Comparison of ENCODE assay signal across 1 cellular context in genomic region chr17:68437979-68438877, GRCh38.
A peak's percentile ranks its signal among the peaks of the same experiment; 100 is the strongest.
TF ChIP-seq lines count a peak whose summit lies in the region.

No MANE protein-coding gene starts in this region.

TF ChIP-seq in K562, 482 proteins besides CTCF, POLR2A, EP300 and RAD21 (continued from another document and continues in another):
- TF ChIP-seq ZNF395 (CRISPR knock-in tag; IDR thresholded peaks at IDR 0.05) (no peak), CEBPB (tag; IDR thresholded peaks at IDR 0.05) (no peak), KLF10 (CRISPR knock-in tag; IDR thresholded peaks at IDR 0.05) (no peak), ELF4 (CRISPR knock-in tag; IDR thresholded peaks at IDR 0.05) (no peak), MIER1 (IDR thresholded peaks at IDR 0.05; ENCODE audit: low read depth) (no peak), ASH1L (IDR thresholded peaks at IDR 0.05; ENCODE audit: borderline replicate concordance, low read depth, partially characterized antibody) (no peak), BRD9 (IDR thresholded peaks at IDR 0.05; ENCODE audit: low read depth, partially characterized antibody) (no peak), TBP (optimal IDR thresholded peaks at IDR 0.05; ENCODE audit: low read depth, low read length) (peak; percentile 35), FOXA1 (IDR thresholded peaks at IDR 0.05; ENCODE audit: borderline replicate concordance) (no peak), KDM2B (CRISPR knock-in tag; IDR thresholded peaks at IDR 0.05) (no peak), ARID3A (IDR thresholded peaks at IDR 0.05; ENCODE audit: borderline replicate concordance, low read depth, low read length) (peak; percentile 39; the same call in 1 of the 2 replicates), HDAC2 (IDR thresholded peaks at IDR 0.05) (no peak), POU5F1 (IDR thresholded peaks at IDR 0.05; ENCODE audit: borderline replicate concordance, low read depth, low read length, partially characterized antibody) (no peak), JUND (IDR thresholded peaks at IDR 0.05; ENCODE audit: borderline replicate concordance, low read depth, low read length) (peak; percentile 56; the same call in 1 of the 2 replicates), JUND (tag; IDR thresholded peaks at IDR 0.05; ENCODE audit: borderline replicate concordance, low read depth, low read length) (peak; percentile 38; the same call in 1 of the 3 replicates), ZNF316 (IDR thresholded peaks at IDR 0.05) (peak; percentile 9; the same call in 1 of the 2 replicates), MITF (IDR thresholded peaks at IDR 0.05) (no peak), MAFG (tag; conservative IDR thresholded peaks at IDR 0.05) (no peak), ZNF785 (CRISPR knock-in tag; IDR thresholded peaks at IDR 0.05) (no peak), ZFP36 (IDR thresholded peaks at IDR 0.05; ENCODE audit: low read depth, low read length, partially characterized antibody) (peak; percentile 11), CXXC5 (CRISPR knock-in tag; IDR thresholded peaks at IDR 0.05) (peak; percentile 80), NR1H2 (CRISPR knock-in tag; IDR thresholded peaks at IDR 0.05) (no peak), KAT7 (CRISPR knock-in tag; IDR thresholded peaks at IDR 0.05; ENCODE audit: borderline replicate concordance) (no peak), ZNF830 (CRISPR knock-in tag; IDR thresholded peaks at IDR 0.05) (no peak), ZBTB8A (IDR thresholded peaks at IDR 0.05; ENCODE audit: partially characterized antibody) (no peak), SIN3A (IDR thresholded peaks at IDR 0.05; ENCODE audit: borderline replicate concordance in 2 of 2, control insufficient read depth in 1 of 2, low read depth in 2 of 2, low read length in 2 of 2) (no peak), HNRNPLL (IDR thresholded peaks at IDR 0.05; ENCODE audit: low read depth, low read length, poor library complexity, severe bottlenecking) (no peak), ARID3B (CRISPR knock-in tag; IDR thresholded peaks at IDR 0.05; ENCODE audit: borderline replicate concordance) (no peak), ZMIZ1 (IDR thresholded peaks at IDR 0.05; ENCODE audit: low read depth in 2 of 2, low read length in 2 of 2) (peak in 1 of 2 experiments; percentile 65; a peak in 1 of 4 replicates), PHF21A (IDR thresholded peaks at IDR 0.05; ENCODE audit: borderline replicate concordance, low read depth) (no peak), RERE (CRISPR knock-in tag; IDR thresholded peaks at IDR 0.05; ENCODE audit: borderline replicate concordance) (no peak)
- TF ChIP-seq, protein P1, sequence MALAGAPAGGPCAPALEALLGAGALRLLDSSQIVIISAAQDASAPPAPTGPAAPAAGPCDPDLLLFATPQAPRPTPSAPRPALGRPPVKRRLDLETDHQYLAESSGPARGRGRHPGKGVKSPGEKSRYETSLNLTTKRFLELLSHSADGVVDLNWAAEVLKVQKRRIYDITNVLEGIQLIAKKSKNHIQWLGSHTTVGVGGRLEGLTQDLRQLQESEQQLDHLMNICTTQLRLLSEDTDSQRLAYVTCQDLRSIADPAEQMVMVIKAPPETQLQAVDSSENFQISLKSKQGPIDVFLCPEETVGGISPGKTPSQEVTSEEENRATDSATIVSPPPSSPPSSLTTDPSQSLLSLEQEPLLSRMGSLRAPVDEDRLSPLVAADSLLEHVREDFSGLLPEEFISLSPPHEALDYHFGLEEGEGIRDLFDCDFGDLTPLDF (CRISPR knock-in tag; IDR thresholded peaks at IDR 0.05): no peak
- TF ChIP-seq, protein P2, sequence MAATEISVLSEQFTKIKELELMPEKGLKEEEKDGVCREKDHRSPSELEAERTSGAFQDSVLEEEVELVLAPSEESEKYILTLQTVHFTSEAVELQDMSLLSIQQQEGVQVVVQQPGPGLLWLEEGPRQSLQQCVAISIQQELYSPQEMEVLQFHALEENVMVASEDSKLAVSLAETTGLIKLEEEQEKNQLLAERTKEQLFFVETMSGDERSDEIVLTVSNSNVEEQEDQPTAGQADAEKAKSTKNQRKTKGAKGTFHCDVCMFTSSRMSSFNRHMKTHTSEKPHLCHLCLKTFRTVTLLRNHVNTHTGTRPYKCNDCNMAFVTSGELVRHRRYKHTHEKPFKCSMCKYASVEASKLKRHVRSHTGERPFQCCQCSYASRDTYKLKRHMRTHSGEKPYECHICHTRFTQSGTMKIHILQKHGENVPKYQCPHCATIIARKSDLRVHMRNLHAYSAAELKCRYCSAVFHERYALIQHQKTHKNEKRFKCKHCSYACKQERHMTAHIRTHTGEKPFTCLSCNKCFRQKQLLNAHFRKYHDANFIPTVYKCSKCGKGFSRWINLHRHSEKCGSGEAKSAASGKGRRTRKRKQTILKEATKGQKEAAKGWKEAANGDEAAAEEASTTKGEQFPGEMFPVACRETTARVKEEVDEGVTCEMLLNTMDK (IDR thresholded peaks at IDR 0.05; ENCODE audit: borderline replicate concordance, insufficient read depth, low read depth, low read length, poor library complexity, severe bottlenecking): no peak
- TF ChIP-seq, protein P3, sequence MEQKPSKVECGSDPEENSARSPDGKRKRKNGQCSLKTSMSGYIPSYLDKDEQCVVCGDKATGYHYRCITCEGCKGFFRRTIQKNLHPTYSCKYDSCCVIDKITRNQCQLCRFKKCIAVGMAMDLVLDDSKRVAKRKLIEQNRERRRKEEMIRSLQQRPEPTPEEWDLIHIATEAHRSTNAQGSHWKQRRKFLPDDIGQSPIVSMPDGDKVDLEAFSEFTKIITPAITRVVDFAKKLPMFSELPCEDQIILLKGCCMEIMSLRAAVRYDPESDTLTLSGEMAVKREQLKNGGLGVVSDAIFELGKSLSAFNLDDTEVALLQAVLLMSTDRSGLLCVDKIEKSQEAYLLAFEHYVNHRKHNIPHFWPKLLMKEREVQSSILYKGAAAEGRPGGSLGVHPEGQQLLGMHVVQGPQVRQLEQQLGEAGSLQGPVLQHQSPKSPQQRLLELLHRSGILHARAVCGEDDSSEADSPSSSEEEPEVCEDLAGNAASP (IDR thresholded peaks at IDR 0.05): no peak
- TF ChIP-seq, protein P4, sequence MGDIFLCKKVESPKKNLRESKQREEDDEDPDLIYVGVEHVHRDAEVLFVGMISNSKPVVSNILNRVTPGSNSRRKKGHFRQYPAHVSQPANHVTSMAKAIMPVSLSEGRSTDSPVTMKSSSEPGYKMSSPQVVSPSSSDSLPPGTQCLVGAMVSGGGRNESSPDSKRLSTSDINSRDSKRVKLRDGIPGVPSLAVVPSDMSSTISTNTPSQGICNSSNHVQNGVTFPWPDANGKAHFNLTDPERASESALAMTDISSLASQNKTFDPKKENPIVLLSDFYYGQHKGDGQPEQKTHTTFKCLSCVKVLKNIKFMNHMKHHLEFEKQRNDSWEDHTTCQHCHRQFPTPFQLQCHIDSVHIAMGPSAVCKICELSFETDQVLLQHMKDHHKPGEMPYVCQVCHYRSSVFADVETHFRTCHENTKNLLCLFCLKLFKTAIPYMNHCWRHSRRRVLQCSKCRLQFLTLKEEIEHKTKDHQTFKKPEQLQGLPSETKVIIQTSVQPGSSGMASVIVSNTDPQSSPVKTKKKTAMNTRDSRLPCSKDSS (IDR thresholded peaks at IDR 0.05; ENCODE audit: low read depth, partially characterized antibody): no peak
